Comparison of ENCODE assay signal across 9 cellular contexts in genomic region chr1:184299076-184299790, GRCh38.
DNase-seq lines count a peak whose midpoint lies in the region; ATAC-seq and TF ChIP-seq lines count a peak whose summit lies in the region.
"Had no signal": no experiment of that assay in that cellular context is flagged by ENCODE, and none has a peak within 500 bp of the region (broad histone marks: within the 10 kb centered on the region; RNA-seq: fewer than 3 reads in every experiment).

No MANE protein-coding gene starts in this region.

- DNase-seq in GM23248 (peak; percentile 94), NCI-H345 treated with DMSO at 0.1 percent for 48 hours (lab: John Stamatoyannopoulos, UW; ENCODE audit: unreplicated experiment) (peak; percentile 14), choroid plexus epithelial cell (ENCODE audit: low read depth) (peak; percentile 78), psoas muscle (no peak), NCI-H187 treated with DMSO at 0.1 percent for 48 hours (lab: John Stamatoyannopoulos, UW) (no peak), NCI-H2196 treated with DMSO at 0.1 percent for 48 hours (lab: John Stamatoyannopoulos, UW; ENCODE audit: unreplicated experiment) (no peak)
- no peak for DNase-seq in activated naive CD4-positive, alpha-beta T cell treated with Interleukin-2 at 50 U/mL for 16 hours
- DNase-seq: Karpas-422, T-helper 1 cell had no signal

- H3K27me3 ChIP-seq in GM23248 (replicated peaks; ENCODE audit: insufficient read depth) = no peaks in the 10 kb centered on the region
- H3K27me3 ChIP-seq in psoas muscle (ENCODE audit: insufficient read depth in 3 of 3, low read length in 2 of 3) = no peaks in the 10 kb centered on the region

- H3K9me3 ChIP-seq in GM23248 (ENCODE audit: low read depth) (no peaks in the 10 kb centered on the region), psoas muscle (peaks cover 10% of the 10 kb centered on the region)

- H3K27ac ChIP-seq in GM23248 (peak overlapping the region; percentile 42), psoas muscle (peak overlapping the region; percentile 21)

- no peak overlapping the region for H2AFZ ChIP-seq in GM23248

- intact Hi-C loops in psoas muscle (cut with DNase I) = no loop called here

- H3K36me3 ChIP-seq in GM23248 (ENCODE audit: low read depth) = no peaks in the 10 kb centered on the region
- no peaks in the 10 kb centered on the region for H3K36me3 ChIP-seq in psoas muscle (ENCODE audit: insufficient read depth in 1 of 2, low read depth in 1 of 2)

- H3F3A ChIP-seq in GM23248 (ENCODE audit: insufficient read depth) = peaks cover 44% of the 10 kb centered on the region

- 21 to 29% methylated on average over 6 of the region's 6 CpGs for WGBS in GM23248 (ENCODE audit: low coverage in 1 of 2, low lambda C conversion rate in 2 of 2, missing lambda C conversion rate in 2 of 2), 2 experiments
- 41 to 59% (median 46%) methylated on average over 6 of the region's 6 CpGs for WGBS in psoas muscle, 3 donors

- in situ Hi-C loops in GM23248 (cut with MboI) = no loop called here

- TF ChIP-seq CTCF in choroid plexus epithelial cell (conservative IDR thresholded peaks at IDR 0.05; ENCODE audit: low read depth, low read length) (no peak), psoas muscle (IDR thresholded peaks at IDR 0.05) (no peak)

- peak overlapping the region; percentile 63 for H3K4me2 ChIP-seq in GM23248 (ENCODE audit: unreplicated experiment)

- H3K4me3 ChIP-seq in GM23248 = peak overlapping the region; percentile 19; the same call in 1 of the 2 replicates
- no peak overlapping the region for H3K4me3 ChIP-seq in choroid plexus epithelial cell (ENCODE audit: low read depth, low read length)
- H3K4me3 ChIP-seq in psoas muscle = no peak overlapping the region

- ATAC-seq in psoas muscle = no peak

- H3K4me1 ChIP-seq in GM23248 (ENCODE audit: insufficient read depth) (peaks cover 46% of the 10 kb centered on the region), psoas muscle (peaks cover 41% of the 10 kb centered on the region)

- H3K79me2 ChIP-seq in GM23248 (ENCODE audit: insufficient read depth) = no peaks in the 10 kb centered on the region

- no peaks in the 10 kb centered on the region for H3K9me2 ChIP-seq in GM23248 (ENCODE audit: insufficient read depth)

- no peaks in the 10 kb centered on the region for H4K20me1 ChIP-seq in GM23248 (ENCODE audit: insufficient read depth)

- no peak overlapping the region for H3K9ac ChIP-seq in GM23248

Comparison
In these comparisons a context has a peak if more than half of its experiments do, and no peak if none do; other contexts are left out.
1. DNase-seq: peak in GM23248 (single experiment), NCI-H345 treated with DMSO at 0.1 percent for 48 hours (single experiment) and choroid plexus epithelial cell (single experiment); none in psoas muscle (0 of 2), NCI-H187 treated with DMSO at 0.1 percent for 48 hours (single experiment), NCI-H2196 treated with DMSO at 0.1 percent for 48 hours (single experiment) and activated naive CD4-positive, alpha-beta T cell treated with Interleukin-2 at 50 U/mL for 16 hours (single experiment).